ENCODE assay signal across 1 cellular context in genomic region chr17:1649116-1649843, GRCh38.
TF ChIP-seq lines count a peak whose summit lies in the region.

No MANE protein-coding gene starts in this region.

TF ChIP-seq in K562, 482 proteins besides CTCF, POLR2A, EP300 and RAD21 (continued from another document and continues in another):
- TF ChIP-seq KLF13 (tag; IDR thresholded peaks at IDR 0.05; ENCODE audit: borderline replicate concordance, low read depth) (no peak), YY1 (IDR thresholded peaks at IDR 0.05; ENCODE audit: borderline replicate concordance in 1 of 3, control insufficient read depth in 1 of 3, extremely low read depth in 1 of 3, insufficient read depth in 3 of 3, insufficient read length in 1 of 3, insufficient replicate concordance in 2 of 3, low read depth in 1 of 3, low read length in 2 of 3) (no peak), PHF8 (IDR thresholded peaks at IDR 0.05; ENCODE audit: borderline replicate concordance, low read length) (peak; percentile 64; the same call in 1 of the 2 replicates), ZNF584 (CRISPR knock-in tag; IDR thresholded peaks at IDR 0.05; ENCODE audit: low read depth) (no peak), EGR1 (conservative IDR thresholded peaks at IDR 0.05) (no peak), ZNF717 (CRISPR knock-in tag; IDR thresholded peaks at IDR 0.05) (no peak), ZNF12 (CRISPR knock-in tag; IDR thresholded peaks at IDR 0.05) (0 out of 2 replicates have a peak, but pooled peaks have one; percentile 28), RNF2 (IDR thresholded peaks at IDR 0.05) (no peak), ZNF740 (CRISPR knock-in tag; IDR thresholded peaks at IDR 0.05) (peak; percentile 66; the same call in 1 of the 2 replicates), ZNF740 (tag; IDR thresholded peaks at IDR 0.05) (peak in 1 of 2 experiments; percentile 91; a peak in 2 of 4 replicates), ARID4B (CRISPR knock-in tag; IDR thresholded peaks at IDR 0.05) (peak; percentile 52; the same call in 1 of the 2 replicates), RBFOX2 (IDR thresholded peaks at IDR 0.05; ENCODE audit: low read depth, low read length) (peak; percentile 88), ZBTB12 (CRISPR knock-in tag; IDR thresholded peaks at IDR 0.05) (no peak), MYC (IDR thresholded peaks at IDR 0.05; ENCODE audit: low read depth, low read length) (peak; percentile 1; the same call in 1 of the 2 replicates), MYC (CRISPR knock-in tag; IDR thresholded peaks at IDR 0.05; ENCODE audit: borderline replicate concordance, low read depth) (no peak), ATF6 (CRISPR knock-in tag; IDR thresholded peaks at IDR 0.05) (0 out of 2 replicates have a peak, but pooled peaks have one; percentile 32), ZNF143 (CRISPR knock-in tag; IDR thresholded peaks at IDR 0.05) (no peak), HIVEP1 (CRISPR knock-in tag; IDR thresholded peaks at IDR 0.05) (no peak), ZFP30 (CRISPR knock-in tag; IDR thresholded peaks at IDR 0.05; ENCODE audit: borderline replicate concordance) (no peak), GTF2E2 (tag; IDR thresholded peaks at IDR 0.05) (peak; percentile 78; the same call in 1 of the 2 replicates), RCOR1 (IDR thresholded peaks at IDR 0.05; ENCODE audit: borderline replicate concordance in 1 of 2, low read depth in 2 of 2, low read length in 2 of 2) (no peak), HOXB6 (CRISPR knock-in tag; IDR thresholded peaks at IDR 0.05; ENCODE audit: borderline replicate concordance) (no peak), TGIF2 (CRISPR knock-in tag; IDR thresholded peaks at IDR 0.05) (no peak), YBX1 (IDR thresholded peaks at IDR 0.05) (no peak), RFX5 (IDR thresholded peaks at IDR 0.05; ENCODE audit: low read depth, low read length) (no peak), HDAC3 (IDR thresholded peaks at IDR 0.05; ENCODE audit: borderline replicate concordance, partially characterized antibody) (no peak), DLX4 (CRISPR knock-in tag; IDR thresholded peaks at IDR 0.05) (no peak), RUNX1 (IDR thresholded peaks at IDR 0.05; ENCODE audit: low read depth) (no peak), ZNF121 (CRISPR knock-in tag; conservative IDR thresholded peaks at IDR 0.05) (no peak), RBM25 (IDR thresholded peaks at IDR 0.05; ENCODE audit: low read depth, low read length, severe bottlenecking) (peak; percentile 23), PCBP1 (IDR thresholded peaks at IDR 0.05; ENCODE audit: low read depth, low read length, poor library complexity, severe bottlenecking) (peak; percentile 46), MAZ (CRISPR knock-in tag; conservative IDR thresholded peaks at IDR 0.05 in 1 of 2, IDR thresholded peaks at IDR 0.05 in 1 of 2) (peak in 1 of 2 experiments; percentile 54; a peak in 2 of 4 replicates), FOXJ3 (CRISPR knock-in tag; IDR thresholded peaks at IDR 0.05) (no peak), ZNF830 (CRISPR knock-in tag; IDR thresholded peaks at IDR 0.05) (0 out of 2 replicates have a peak, but pooled peaks have one; percentile 51), STAT5A (IDR thresholded peaks at IDR 0.05; ENCODE audit: borderline replicate concordance, low read length) (no peak), HNRNPH1 (optimal IDR thresholded peaks at IDR 0.05; ENCODE audit: low read depth, low read length) (no peak), STAG1 (CRISPR knock-in tag; IDR thresholded peaks at IDR 0.05; ENCODE audit: borderline replicate concordance) (peak; percentile 30; the same call in 1 of the 2 replicates)
- TF ChIP-seq, protein P1, sequence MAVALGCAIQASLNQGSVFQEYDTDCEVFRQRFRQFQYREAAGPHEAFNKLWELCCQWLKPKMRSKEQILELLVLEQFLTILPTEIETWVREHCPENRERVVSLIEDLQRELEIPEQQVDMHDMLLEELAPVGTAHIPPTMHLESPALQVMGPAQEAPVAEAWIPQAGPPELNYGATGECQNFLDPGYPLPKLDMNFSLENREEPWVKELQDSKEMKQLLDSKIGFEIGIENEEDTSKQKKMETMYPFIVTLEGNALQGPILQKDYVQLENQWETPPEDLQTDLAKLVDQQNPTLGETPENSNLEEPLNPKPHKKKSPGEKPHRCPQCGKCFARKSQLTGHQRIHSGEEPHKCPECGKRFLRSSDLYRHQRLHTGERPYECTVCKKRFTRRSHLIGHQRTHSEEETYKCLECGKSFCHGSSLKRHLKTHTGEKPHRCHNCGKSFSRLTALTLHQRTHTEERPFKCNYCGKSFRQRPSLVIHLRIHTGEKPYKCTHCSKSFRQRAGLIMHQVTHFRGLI (CRISPR knock-in tag; IDR thresholded peaks at IDR 0.05), result peak; percentile 95; the same call in 1 of the 2 replicates
- TF ChIP-seq, protein P2, sequence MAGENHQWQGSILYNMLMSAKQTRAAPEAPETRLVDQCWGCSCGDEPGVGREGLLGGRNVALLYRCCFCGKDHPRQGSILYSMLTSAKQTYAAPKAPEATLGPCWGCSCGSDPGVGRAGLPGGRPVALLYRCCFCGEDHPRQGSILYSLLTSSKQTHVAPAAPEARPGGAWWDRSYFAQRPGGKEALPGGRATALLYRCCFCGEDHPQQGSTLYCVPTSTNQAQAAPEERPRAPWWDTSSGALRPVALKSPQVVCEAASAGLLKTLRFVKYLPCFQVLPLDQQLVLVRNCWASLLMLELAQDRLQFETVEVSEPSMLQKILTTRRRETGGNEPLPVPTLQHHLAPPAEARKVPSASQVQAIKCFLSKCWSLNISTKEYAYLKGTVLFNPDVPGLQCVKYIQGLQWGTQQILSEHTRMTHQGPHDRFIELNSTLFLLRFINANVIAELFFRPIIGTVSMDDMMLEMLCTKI (IDR thresholded peaks at IDR 0.05; ENCODE audit: partially characterized antibody), result no peak
- TF ChIP-seq, protein P3, sequence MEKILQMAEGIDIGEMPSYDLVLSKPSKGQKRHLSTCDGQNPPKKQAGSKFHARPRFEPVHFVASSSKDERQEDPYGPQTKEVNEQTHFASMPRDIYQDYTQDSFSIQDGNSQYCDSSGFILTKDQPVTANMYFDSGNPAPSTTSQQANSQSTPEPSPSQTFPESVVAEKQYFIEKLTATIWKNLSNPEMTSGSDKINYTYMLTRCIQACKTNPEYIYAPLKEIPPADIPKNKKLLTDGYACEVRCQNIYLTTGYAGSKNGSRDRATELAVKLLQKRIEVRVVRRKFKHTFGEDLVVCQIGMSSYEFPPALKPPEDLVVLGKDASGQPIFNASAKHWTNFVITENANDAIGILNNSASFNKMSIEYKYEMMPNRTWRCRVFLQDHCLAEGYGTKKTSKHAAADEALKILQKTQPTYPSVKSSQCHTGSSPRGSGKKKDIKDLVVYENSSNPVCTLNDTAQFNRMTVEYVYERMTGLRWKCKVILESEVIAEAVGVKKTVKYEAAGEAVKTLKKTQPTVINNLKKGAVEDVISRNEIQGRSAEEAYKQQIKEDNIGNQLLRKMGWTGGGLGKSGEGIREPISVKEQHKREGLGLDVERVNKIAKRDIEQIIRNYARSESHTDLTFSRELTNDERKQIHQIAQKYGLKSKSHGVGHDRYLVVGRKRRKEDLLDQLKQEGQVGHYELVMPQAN (IDR thresholded peaks at IDR 0.05; ENCODE audit: borderline replicate concordance), result no peak
- TF ChIP-seq, protein P4, sequence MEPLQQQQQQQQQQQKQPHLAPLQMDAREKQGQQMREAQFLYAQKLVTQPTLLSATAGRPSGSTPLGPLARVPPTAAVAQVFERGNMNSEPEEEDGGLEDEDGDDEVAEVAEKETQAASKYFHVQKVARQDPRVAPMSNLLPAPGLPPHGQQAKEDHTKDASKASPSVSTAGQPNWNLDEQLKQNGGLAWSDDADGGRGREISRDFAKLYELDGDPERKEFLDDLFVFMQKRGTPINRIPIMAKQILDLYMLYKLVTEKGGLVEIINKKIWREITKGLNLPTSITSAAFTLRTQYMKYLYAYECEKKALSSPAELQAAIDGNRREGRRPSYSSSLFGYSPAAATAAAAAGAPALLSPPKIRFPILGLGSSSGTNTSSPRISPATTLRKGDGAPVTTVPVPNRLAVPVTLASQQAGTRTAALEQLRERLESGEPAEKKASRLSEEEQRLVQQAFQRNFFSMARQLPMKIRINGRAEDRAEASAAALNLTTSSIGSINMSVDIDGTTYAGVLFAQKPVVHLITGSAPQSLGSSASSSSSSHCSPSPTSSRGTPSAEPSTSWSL (CRISPR knock-in tag; IDR thresholded peaks at IDR 0.05; ENCODE audit: borderline replicate concordance), result no peak; the same call in 1 of the 2 replicates
- TF ChIP-seq, protein P5, sequence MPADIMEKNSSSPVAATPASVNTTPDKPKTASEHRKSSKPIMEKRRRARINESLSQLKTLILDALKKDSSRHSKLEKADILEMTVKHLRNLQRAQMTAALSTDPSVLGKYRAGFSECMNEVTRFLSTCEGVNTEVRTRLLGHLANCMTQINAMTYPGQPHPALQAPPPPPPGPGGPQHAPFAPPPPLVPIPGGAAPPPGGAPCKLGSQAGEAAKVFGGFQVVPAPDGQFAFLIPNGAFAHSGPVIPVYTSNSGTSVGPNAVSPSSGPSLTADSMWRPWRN (IDR thresholded peaks at IDR 0.05; ENCODE audit: low read depth), result no peak
- TF ChIP-seq, protein P6, sequence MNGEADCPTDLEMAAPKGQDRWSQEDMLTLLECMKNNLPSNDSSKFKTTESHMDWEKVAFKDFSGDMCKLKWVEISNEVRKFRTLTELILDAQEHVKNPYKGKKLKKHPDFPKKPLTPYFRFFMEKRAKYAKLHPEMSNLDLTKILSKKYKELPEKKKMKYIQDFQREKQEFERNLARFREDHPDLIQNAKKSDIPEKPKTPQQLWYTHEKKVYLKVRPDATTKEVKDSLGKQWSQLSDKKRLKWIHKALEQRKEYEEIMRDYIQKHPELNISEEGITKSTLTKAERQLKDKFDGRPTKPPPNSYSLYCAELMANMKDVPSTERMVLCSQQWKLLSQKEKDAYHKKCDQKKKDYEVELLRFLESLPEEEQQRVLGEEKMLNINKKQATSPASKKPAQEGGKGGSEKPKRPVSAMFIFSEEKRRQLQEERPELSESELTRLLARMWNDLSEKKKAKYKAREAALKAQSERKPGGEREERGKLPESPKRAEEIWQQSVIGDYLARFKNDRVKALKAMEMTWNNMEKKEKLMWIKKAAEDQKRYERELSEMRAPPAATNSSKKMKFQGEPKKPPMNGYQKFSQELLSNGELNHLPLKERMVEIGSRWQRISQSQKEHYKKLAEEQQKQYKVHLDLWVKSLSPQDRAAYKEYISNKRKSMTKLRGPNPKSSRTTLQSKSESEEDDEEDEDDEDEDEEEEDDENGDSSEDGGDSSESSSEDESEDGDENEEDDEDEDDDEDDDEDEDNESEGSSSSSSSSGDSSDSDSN (IDR thresholded peaks at IDR 0.05; ENCODE audit: borderline replicate concordance in 1 of 2, low read depth in 2 of 2, low read length in 2 of 2), result peak; percentile 62 to 80; a peak in 1 of 4 replicates
